In genomic region chr5:100647461-100648230, GRCh38 we compare ENCODE assay signal across 8 cellular contexts.
A peak's percentile ranks its signal among the peaks of the same experiment; 100 is the strongest.
DNase-seq lines count a peak whose midpoint lies in the region; ATAC-seq and TF ChIP-seq lines count a peak whose summit lies in the region.

No MANE protein-coding gene starts in this region.

- H3K4me1 ChIP-seq in lower lobe of right lung (no peaks in the 10 kb centered on the region), ascending aorta (no peaks in the 10 kb centered on the region)

- H3K4me3 ChIP-seq in lower lobe of right lung, result no peak overlapping the region
- no peak overlapping the region for H3K4me3 ChIP-seq in ascending aorta

- CTCF ChIA-PET in GM10248 (lab: Yijun Ruan, JAX), result interaction anchor here (0.6 to 1.8 kb wide), 6 partner anchors 9 to 252 kb away, joined by 3 to 8 read pairs (median 3); no protein-coding TSS in a partner anchor

- TF ChIP-seq RAD21 in Ishikawa (IDR thresholded peaks at IDR 0.05; ENCODE audit: low read depth), result no peak

- TF ChIP-seq CTCF in GM10248 (IDR thresholded peaks at IDR 0.05; ENCODE audit: control extremely low read depth, extremely low read depth, low read depth, missing control alignments) (no peak), lower lobe of right lung (IDR thresholded peaks at IDR 0.05) (no peak), ascending aorta (IDR thresholded peaks at IDR 0.05) (no peak)

- H3K9me3 ChIP-seq in lower lobe of right lung (no peaks in the 10 kb centered on the region), ascending aorta (no peaks in the 10 kb centered on the region)

- no peaks in the 10 kb centered on the region for H3K36me3 ChIP-seq in lower lobe of right lung
- H3K36me3 ChIP-seq in ascending aorta, result no peaks in the 10 kb centered on the region

- TF ChIP-seq EP300 in Ishikawa (IDR thresholded peaks at IDR 0.05; ENCODE audit: borderline replicate concordance), result peak; percentile 81; the same call in 1 of the 2 replicates

- H3K27me3 ChIP-seq in lower lobe of right lung (ENCODE audit: low read depth), result no peaks in the 10 kb centered on the region
- no peaks in the 10 kb centered on the region for H3K27me3 ChIP-seq in ascending aorta

- intact Hi-C loops in lower lobe of right lung (cut with DNase I), result no loop called here
- intact Hi-C loops in ascending aorta (cut with DNase I), result no loop called here

- DNase-seq in GM10248 (ENCODE audit: extremely low spot score) (peak; percentile 13), lower lobe of right lung (peak; percentile 78), ascending aorta (ENCODE audit: low spot score in 2 of 2) (no peak), foreskin melanocyte (no peak)
- peak; percentile 6 for DNase-seq in activated effector memory CD4-positive, alpha-beta T cell treated with Interleukin-2 at 50 U/mL for 16 hours
- DNase-seq in stimulated activated CD4-positive, alpha-beta T cell treated with anti-CD3 and anti-CD28 coated beads, Interleukin-12 subunit alpha, Interleukin-12 subunit beta, amount 100 ng/mL, for 4 hours, result no peak

- POLR2A ChIA-PET in GM10248 (lab: Yijun Ruan, JAX), result no interaction called here

- ATAC-seq in GM21367 (IDR thresholded peaks at IDR 0.05; ENCODE audit: unreplicated experiment) (peak; percentile 52), lower lobe of right lung (peak; percentile 62 to 75)

- no peak overlapping the region for H3K27ac ChIP-seq in lower lobe of right lung
- no peak overlapping the region for H3K27ac ChIP-seq in ascending aorta

TF ChIP-seq in Ishikawa, 13 proteins besides CTCF, POLR2A, EP300 and RAD21:
- TF ChIP-seq, protein P1, sequence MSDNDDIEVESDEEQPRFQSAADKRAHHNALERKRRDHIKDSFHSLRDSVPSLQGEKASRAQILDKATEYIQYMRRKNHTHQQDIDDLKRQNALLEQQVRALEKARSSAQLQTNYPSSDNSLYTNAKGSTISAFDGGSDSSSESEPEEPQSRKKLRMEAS (IDR thresholded peaks at IDR 0.05), result no peak
- TF ChIP-seq CEBPB (IDR thresholded peaks at IDR 0.05), result peak; percentile 33; the same call in 1 of the 2 replicates
- peak; percentile 63 for TF ChIP-seq FOXM1 (IDR thresholded peaks at IDR 0.05; ENCODE audit: borderline replicate concordance, low read depth)
- peak; percentile 94 for TF ChIP-seq NFIC (IDR thresholded peaks at IDR 0.05)
- peak; percentile 37; the same call in 1 of the 2 replicates for TF ChIP-seq TEAD4 (IDR thresholded peaks at IDR 0.05)
- no peak for TF ChIP-seq TAF1 (IDR thresholded peaks at IDR 0.05; ENCODE audit: low read depth)
- TF ChIP-seq TCF12 (IDR thresholded peaks at IDR 0.05; ENCODE audit: low read depth), result peak; percentile 84

Comparison
In these comparisons a context has a peak if more than half of its experiments do, and no peak if none do; other contexts are left out.
1. DNase-seq: peak in GM10248 (single experiment), activated effector memory CD4-positive, alpha-beta T cell treated with Interleukin-2 at 50 U/mL for 16 hours (single experiment) and lower lobe of right lung (single experiment); none in stimulated activated CD4-positive, alpha-beta T cell treated with anti-CD3 and anti-CD28 coated beads, Interleukin-12 subunit alpha, Interleukin-12 subunit beta, amount 100 ng/mL, for 4 hours (single experiment), ascending aorta (0 of 2) and foreskin melanocyte (single experiment).